28 cellular contexts compared by ENCODE assay signal in genomic region chr3:123310186-123310585, GRCh38.
"Had no signal": no experiment of that assay in that cellular context is flagged by ENCODE, and none has a peak within 500 bp of the region (broad histone marks: within the 10 kb centered on the region; RNA-seq: fewer than 3 reads in every experiment).

No MANE protein-coding gene starts in this region.

- FAIRE-seq: RCC 7860, TTC549 had no signal

- H3K9me3 ChIP-seq: SJCRH30 had no signal

- DNase-seq: activated CD4-positive, alpha-beta T cell treated with anti-CD3 and anti-CD28 coated beads for 36 hours; activated CD4-positive, alpha-beta T cell treated with anti-CD3 and anti-CD28 coated beads, Interleukin-2, amount 10 ng/mL, durations not matched to agents 7 days and 5 days; activated CD4-positive, alpha-beta T cell treated with anti-CD3 and anti-CD28 coated beads, Interleukin-2, amount 50 U/mL, for 48 hours; activated CD8-positive, alpha-beta T cell treated with anti-CD3 and anti-CD28 coated beads, Interleukin-2, amount 10 ng/mL, durations not matched to agents 7 days and 5 days; activated gamma-delta T cell; activated naive CD4-positive, alpha-beta T cell treated with Interleukin-2 at 50 U/mL for 16 hours; activated naive CD8-positive, alpha-beta T cell treated with anti-CD3 and anti-CD28 coated beads, Interleukin-2, amount 10 ng/mL, durations not matched to agents 7 days and 5 days; activated T-cell treated with anti-CD3 and anti-CD28 coated beads, Interleukin-2, amount 50 U/mL, for 24 hours; central memory CD4-positive, alpha-beta T cell; Karpas-422; KBM-7; NCI-H1048; NCI-H1105 treated with DMSO at 0.1 percent for 48 hours; NCI-H1436; NCI-H1694; NCI-H2029; NCI-H345; NCI-H524 treated with DMSO at 0.1 percent for 48 hours; SHP77; SJCRH30 had no signal

- H3K27ac ChIP-seq: PC-9, RWPE1, SJCRH30, SK-N-MC had no signal

- H3K27me3 Mint-ChIP-seq: activated naive CD4-positive, alpha-beta T cell treated with anti-CD3 and anti-CD28 coated beads, Interleukin-2, amount 50 U/mL, for 24 hours; brain had no signal

- H3K4me3 Mint-ChIP-seq: activated CD4-positive, alpha-beta T cell treated with anti-CD3 and anti-CD28 coated beads for 36 hours; activated CD4-positive, alpha-beta T cell treated with anti-CD3 and anti-CD28 coated beads, Interleukin-2, amount 10 ng/mL, durations not matched to agents 7 days and 5 days; activated CD8-positive, alpha-beta T cell treated with anti-CD3 and anti-CD28 coated beads, Interleukin-2, amount 10 ng/mL, durations not matched to agents 7 days and 5 days; activated naive CD4-positive, alpha-beta T cell treated with anti-CD3 and anti-CD28 coated beads, Interleukin-2, amount 50 U/mL, for 24 hours; activated naive CD8-positive, alpha-beta T cell treated with anti-CD3 and anti-CD28 coated beads, Interleukin-2, amount 10 ng/mL, durations not matched to agents 7 days and 5 days; activated T-cell treated with anti-CD3 and anti-CD28 coated beads, Interleukin-2, amount 50 U/mL, for 24 hours; brain had no signal

- H3K4me3 ChIP-seq: PC-9, SJCRH30, SK-N-MC had no signal

- H2AFZ ChIP-seq: PC-9 had no signal

- H3K27ac Mint-ChIP-seq: activated CD4-positive, alpha-beta T cell treated with anti-CD3 and anti-CD28 coated beads for 36 hours; activated CD4-positive, alpha-beta T cell treated with anti-CD3 and anti-CD28 coated beads, Interleukin-2, amount 10 ng/mL, durations not matched to agents 7 days and 5 days; activated CD8-positive, alpha-beta T cell treated with anti-CD3 and anti-CD28 coated beads, Interleukin-2, amount 10 ng/mL, durations not matched to agents 7 days and 5 days; activated naive CD4-positive, alpha-beta T cell treated with anti-CD3 and anti-CD28 coated beads, Interleukin-2, amount 50 U/mL, for 24 hours; activated naive CD8-positive, alpha-beta T cell treated with anti-CD3 and anti-CD28 coated beads, Interleukin-2, amount 10 ng/mL, durations not matched to agents 7 days and 5 days; activated T-cell treated with anti-CD3 and anti-CD28 coated beads, Interleukin-2, amount 50 U/mL, for 24 hours; activated T-helper 2 cell treated with anti-CD3 and anti-CD28 coated beads, Interferon-gamma antibody, Interleukin-2, Interleukin-4, amounts not matched to agents 10 μg/mL and 5 μg/mL and 100 μg/mL, durations not matched to agents 14 hours and 24 hours and 36 hours; brain had no signal

- H3K36me3 ChIP-seq: SJCRH30 had no signal

- H3K36me3 Mint-ChIP-seq: activated naive CD4-positive, alpha-beta T cell treated with anti-CD3 and anti-CD28 coated beads, Interleukin-2, amount 50 U/mL, for 24 hours; activated naive CD8-positive, alpha-beta T cell treated with anti-CD3 and anti-CD28 coated beads, Interleukin-2, amount 10 ng/mL, durations not matched to agents 7 days and 5 days had no signal

- H3K9me3 Mint-ChIP-seq: activated CD4-positive, alpha-beta T cell treated with anti-CD3 and anti-CD28 coated beads, Interleukin-2, amount 10 ng/mL, durations not matched to agents 7 days and 5 days; activated naive CD4-positive, alpha-beta T cell treated with anti-CD3 and anti-CD28 coated beads, Interleukin-2, amount 50 U/mL, for 24 hours; activated naive CD8-positive, alpha-beta T cell treated with anti-CD3 and anti-CD28 coated beads, Interleukin-2, amount 10 ng/mL, durations not matched to agents 7 days and 5 days; activated T-cell treated with anti-CD3 and anti-CD28 coated beads, Interleukin-2, amount 50 U/mL, for 24 hours; activated T-helper 2 cell treated with anti-CD3 and anti-CD28 coated beads, Interferon-gamma antibody, Interleukin-2, Interleukin-4, amounts not matched to agents 10 μg/mL and 5 μg/mL and 100 μg/mL, durations not matched to agents 14 hours and 24 hours and 36 hours had no signal

- H3K4me1 Mint-ChIP-seq: activated CD4-positive, alpha-beta T cell treated with anti-CD3 and anti-CD28 coated beads for 36 hours; activated CD4-positive, alpha-beta T cell treated with anti-CD3 and anti-CD28 coated beads, Interleukin-2, amount 10 ng/mL, durations not matched to agents 7 days and 5 days; activated naive CD4-positive, alpha-beta T cell treated with anti-CD3 and anti-CD28 coated beads, Interleukin-2, amount 50 U/mL, for 24 hours; activated naive CD8-positive, alpha-beta T cell treated with anti-CD3 and anti-CD28 coated beads, Interleukin-2, amount 10 ng/mL, durations not matched to agents 7 days and 5 days; brain had no signal

- ATAC-seq: activated CD4-positive, alpha-beta T cell treated with anti-CD3 and anti-CD28 coated beads for 36 hours; activated CD8-positive, alpha-beta T cell treated with anti-CD3 and anti-CD28 coated beads, Interleukin-2, amount 10 ng/mL, durations not matched to agents 7 days and 5 days had no signal

- H3K4me1 ChIP-seq: SJCRH30 had no signal

- H3K4me2 ChIP-seq: PC-9 had no signal
